In genomic region chr14:75559045-75559444, GRCh38 we compare ENCODE assay signal across 23 cellular contexts. TPM values are rescaled to one million over a fixed set of nuclear protein-coding genes. Genes with fewer than 3 reads are reported as not detected.
A peak's percentile ranks its signal among the peaks of the same experiment; 100 is the strongest.
DNase-seq lines count a peak whose midpoint lies in the region; ATAC-seq and TF ChIP-seq lines count a peak whose summit lies in the region.
"Had no signal": no experiment of that assay in that cellular context is flagged by ENCODE, and none has a peak within 500 bp of the region (broad histone marks: within the 10 kb centered on the region; RNA-seq: fewer than 3 reads in every experiment).

No MANE protein-coding gene starts in this region.

- intact Hi-C loops in natural killer cell (cut with micrococcal nuclease), result loop anchor here (5.0 kb wide), 1 partner anchor 37 kb away; the partner anchor contains the start of gene BATF

- H3K4me3 Mint-ChIP-seq in T-helper 2 cell treated with Interferon-gamma antibody and Interleukin-4, amounts not matched to agents 5 μg/mL and 100 μg/mL, for 36 hours, result no peak overlapping the region
- peak overlapping the region; percentile 77 for H3K4me3 Mint-ChIP-seq in natural killer cell treated with Interleukin-12 subunit alpha and Interleukin-12 subunit beta and Interleukin-15 and Interleukin-18, amount 100 ng/mL, for 72 hours
- no peak overlapping the region for H3K4me3 Mint-ChIP-seq in natural killer cell
- H3K4me3 Mint-ChIP-seq in activated naive CD8-positive, alpha-beta T cell treated with anti-CD3 and anti-CD28 coated beads for 36 hours, result no peak overlapping the region
- no peak overlapping the region for H3K4me3 Mint-ChIP-seq in type B pancreatic cell
- H3K4me3 Mint-ChIP-seq: CD8-positive, alpha-beta memory T cell; central memory CD8-positive, alpha-beta T cell had no signal

- peaks cover 6% of the 10 kb centered on the region for H3K9me3 Mint-ChIP-seq in T-helper 2 cell treated with Interferon-gamma antibody and Interleukin-4, amounts not matched to agents 5 μg/mL and 100 μg/mL, for 36 hours
- H3K9me3 Mint-ChIP-seq in natural killer cell treated with Interleukin-12 subunit alpha and Interleukin-12 subunit beta and Interleukin-15 and Interleukin-18, amount 100 ng/mL, for 72 hours, result peaks cover 2% of the 10 kb centered on the region
- H3K9me3 Mint-ChIP-seq in natural killer cell (no peaks in the 10 kb centered on the region), type B pancreatic cell (peaks cover 11% of the 10 kb centered on the region)
- no peaks in the 10 kb centered on the region for H3K9me3 Mint-ChIP-seq in activated naive CD8-positive, alpha-beta T cell treated with anti-CD3 and anti-CD28 coated beads for 36 hours
- H3K9me3 Mint-ChIP-seq: CD8-positive, alpha-beta memory T cell; central memory CD8-positive, alpha-beta T cell had no signal

- peaks cover 1% of the 10 kb centered on the region for H3K36me3 Mint-ChIP-seq in T-helper 2 cell treated with Interferon-gamma antibody and Interleukin-4, amounts not matched to agents 5 μg/mL and 100 μg/mL, for 36 hours (ENCODE audit: low read depth)
- peaks cover 9% of the 10 kb centered on the region for H3K36me3 Mint-ChIP-seq in natural killer cell treated with Interleukin-12 subunit alpha and Interleukin-12 subunit beta and Interleukin-15 and Interleukin-18, amount 100 ng/mL, for 72 hours
- no peaks in the 10 kb centered on the region for H3K36me3 Mint-ChIP-seq in natural killer cell
- H3K36me3 Mint-ChIP-seq in activated naive CD8-positive, alpha-beta T cell treated with anti-CD3 and anti-CD28 coated beads for 36 hours, result peaks cover 3% of the 10 kb centered on the region
- peaks cover 4% of the 10 kb centered on the region for H3K36me3 Mint-ChIP-seq in type B pancreatic cell

- H3K4me1 Mint-ChIP-seq in T-helper 2 cell treated with Interferon-gamma antibody and Interleukin-4, amounts not matched to agents 5 μg/mL and 100 μg/mL, for 36 hours (ENCODE audit: low read depth), result peaks cover 50% of the 10 kb centered on the region
- H3K4me1 Mint-ChIP-seq in natural killer cell treated with Interleukin-12 subunit alpha and Interleukin-12 subunit beta and Interleukin-15 and Interleukin-18, amount 100 ng/mL, for 72 hours (ENCODE audit: low read depth in 2 of 2), result peaks cover 62 to 63% of the 10 kb centered on the region in 2 donors
- H3K4me1 Mint-ChIP-seq in natural killer cell (peaks cover 5 to 7% of the 10 kb centered on the region in 2 donors), type B pancreatic cell (ENCODE audit: unreplicated experiment) (peaks cover 15% of the 10 kb centered on the region)
- H3K4me1 Mint-ChIP-seq in activated naive CD8-positive, alpha-beta T cell treated with anti-CD3 and anti-CD28 coated beads for 36 hours, result peaks cover 35% of the 10 kb centered on the region

- TF ChIP-seq CTCF in natural killer cell (IDR thresholded peaks at IDR 0.05) (no peak), type B pancreatic cell (conservative IDR thresholded peaks at IDR 0.05) (no peak)

- DNase-seq in T-helper 2 cell treated with Interferon-gamma antibody and Interleukin-4, amounts not matched to agents 5 μg/mL and 100 μg/mL, for 36 hours (ENCODE audit: low spot score), result no peak
- DNase-seq in T-helper 2 cell, result no peak
- no peak for DNase-seq in natural killer cell treated with Interleukin-12 subunit alpha and Interleukin-12 subunit beta and Interleukin-15 and Interleukin-18, amount 100 ng/mL, for 72 hours (ENCODE audit: low spot score)
- no peak for DNase-seq in natural killer cell
- DNase-seq in activated naive CD8-positive, alpha-beta T cell treated with anti-CD3 and anti-CD28 coated beads for 36 hours, result no peak
- no peak for DNase-seq in type B pancreatic cell (ENCODE audit: extremely low spot score, unreplicated experiment)
- no peak for DNase-seq in NCI-H524 (lab: John Stamatoyannopoulos, UW)
- DNase-seq: 8988T; CD8-positive, alpha-beta memory T cell; dermis blood vessel endothelial cell; Karpas-422; NCI-H1436; NCI-H446; NCI-H82; SK-N-SH; stimulated activated naive CD4-positive, alpha-beta T cell; T-helper 9 cell had no signal

- H3K27ac Mint-ChIP-seq in T-helper 2 cell treated with Interferon-gamma antibody and Interleukin-4, amounts not matched to agents 5 μg/mL and 100 μg/mL, for 36 hours, result peak overlapping the region; percentile 64
- H3K27ac Mint-ChIP-seq in natural killer cell treated with Interleukin-12 subunit alpha and Interleukin-12 subunit beta and Interleukin-15 and Interleukin-18, amount 100 ng/mL, for 72 hours, result peak overlapping the region; percentile 96 to 99
- no peak overlapping the region for H3K27ac Mint-ChIP-seq in natural killer cell
- peak overlapping the region; percentile 89 for H3K27ac Mint-ChIP-seq in activated naive CD8-positive, alpha-beta T cell treated with anti-CD3 and anti-CD28 coated beads for 36 hours
- peak overlapping the region; percentile 37 for H3K27ac Mint-ChIP-seq in type B pancreatic cell
- H3K27ac Mint-ChIP-seq: progenitor cell of endocrine pancreas had no signal

- ATAC-seq in natural killer cell treated with Interleukin-12 subunit alpha and Interleukin-12 subunit beta and Interleukin-15 and Interleukin-18, amount 100 ng/mL, for 72 hours, result no peak
- no peak for ATAC-seq in natural killer cell
- ATAC-seq in HG02840 (IDR thresholded peaks at IDR 0.05; ENCODE audit: low FRiP score, unreplicated experiment), result no peak
- ATAC-seq: sciatic nerve had no signal

- no peaks in the 10 kb centered on the region for H3K27me3 Mint-ChIP-seq in T-helper 2 cell treated with Interferon-gamma antibody and Interleukin-4, amounts not matched to agents 5 μg/mL and 100 μg/mL, for 36 hours (ENCODE audit: low read depth)
- H3K27me3 Mint-ChIP-seq in natural killer cell treated with Interleukin-12 subunit alpha and Interleukin-12 subunit beta and Interleukin-15 and Interleukin-18, amount 100 ng/mL, for 72 hours, result no peaks in the 10 kb centered on the region
- H3K27me3 Mint-ChIP-seq in natural killer cell (ENCODE audit: low read depth in 2 of 2), result no peaks in the 10 kb centered on the region
- H3K27me3 Mint-ChIP-seq in activated naive CD8-positive, alpha-beta T cell treated with anti-CD3 and anti-CD28 coated beads for 36 hours, result no peaks in the 10 kb centered on the region
- peaks cover 4% of the 10 kb centered on the region for H3K27me3 Mint-ChIP-seq in type B pancreatic cell
- H3K27me3 Mint-ChIP-seq: central memory CD8-positive, alpha-beta T cell had no signal

RNA-seq across cellular contexts. Expression of gene FLVCR2, which starts 19.4 kb away (rescaled TPM):
- 10 to 100 TPM in 1 of 2 donors, 1 to 10 TPM in 1; 5.3 to 21.2 TPM for total RNA-seq in natural killer cell treated with Interleukin-12 subunit alpha and Interleukin-12 subunit beta and Interleukin-15 and Interleukin-18, amount 100 ng/mL, for 72 hours
- total RNA-seq in natural killer cell, result 1 to 10 TPM; 1.4 to 4.8 (median 2.1) TPM
- total RNA-seq in activated naive CD8-positive, alpha-beta T cell treated with anti-CD3 and anti-CD28 coated beads for 36 hours, result under 1 TPM; 0.64 to 0.78 TPM
- 5.6 and 11.8 TPM in 2 replicates for total RNA-seq in type B pancreatic cell (ENCODE audit: low replicate concordance)

RNA-seq across cellular contexts. Expression of gene BATF, which starts 36.8 kb away (rescaled TPM):
- total RNA-seq in natural killer cell treated with Interleukin-12 subunit alpha and Interleukin-12 subunit beta and Interleukin-15 and Interleukin-18, amount 100 ng/mL, for 72 hours, result 100 to 1,000 TPM; 219 to 220 TPM
- total RNA-seq in natural killer cell (10 to 100 TPM; 12.6 to 32.5 (median 21.4) TPM), type B pancreatic cell (ENCODE audit: low replicate concordance) (2.2 and 2.6 TPM in 2 replicates)
- total RNA-seq in activated naive CD8-positive, alpha-beta T cell treated with anti-CD3 and anti-CD28 coated beads for 36 hours, result 10 to 100 TPM; 46.2 to 47.9 TPM
- total RNA-seq: glomerular endothelial cell, myocyte, progenitor cell of endocrine pancreas had no signal

Comparison
In these comparisons a context has a peak if more than half of its experiments do, and no peak if none do; other contexts are left out.
1. H3K27ac Mint-ChIP-seq: peak in T-helper 2 cell treated with Interferon-gamma antibody and Interleukin-4, amounts not matched to agents 5 μg/mL and 100 μg/mL, for 36 hours (single experiment), natural killer cell treated with Interleukin-12 subunit alpha and Interleukin-12 subunit beta and Interleukin-15 and Interleukin-18, amount 100 ng/mL, for 72 hours (2 of 2), activated naive CD8-positive, alpha-beta T cell treated with anti-CD3 and anti-CD28 coated beads for 36 hours (single experiment) and type B pancreatic cell (single experiment); none in natural killer cell (0 of 2).
2. RNA of gene BATF, which starts 36.8 kb away (total RNA-seq): 219 to 220 TPM in natural killer cell treated with Interleukin-12 subunit alpha and Interleukin-12 subunit beta and Interleukin-15 and Interleukin-18, amount 100 ng/mL, for 72 hours; 46.2 to 47.9 TPM in activated naive CD8-positive, alpha-beta T cell treated with anti-CD3 and anti-CD28 coated beads for 36 hours, 12.6 to 32.5 TPM in natural killer cell and 2.2 to 2.6 TPM in type B pancreatic cell; every median in the first group is over 4 times any median in the second.